In the genomic region with DNA sequence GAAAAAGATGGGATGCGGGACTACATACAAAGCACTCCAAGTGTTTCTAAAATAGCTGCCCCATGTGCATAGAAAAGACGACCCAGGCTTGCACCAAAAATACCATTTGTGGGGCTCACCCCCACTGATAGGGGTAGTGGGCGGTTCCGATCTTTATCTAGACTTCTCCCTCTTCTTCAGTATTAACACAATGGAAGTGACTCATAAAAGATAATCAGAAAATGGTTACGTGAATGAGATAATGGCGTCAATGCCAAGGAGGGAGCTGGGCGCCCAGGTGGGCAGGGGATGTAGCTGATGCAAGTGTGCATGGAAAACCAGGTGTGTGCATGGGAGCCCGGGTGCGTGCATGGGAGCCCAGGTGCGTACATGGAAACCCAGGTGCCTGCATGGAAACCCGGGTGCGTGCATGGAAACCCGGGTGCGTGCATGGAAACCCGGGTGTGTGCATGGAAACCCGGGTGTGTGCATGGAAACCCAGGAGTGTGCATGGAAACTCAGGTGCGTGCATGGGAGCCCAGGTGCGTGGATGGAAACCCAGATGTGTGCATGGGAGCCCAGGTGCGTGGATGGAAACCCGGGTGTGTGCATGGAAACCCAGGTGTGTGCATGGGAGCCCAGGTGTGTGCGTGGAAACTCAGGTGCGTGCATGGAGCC, we compare ENCODE assay signal across 27 cellular contexts. TPM values are rescaled to one million over a fixed set of nuclear protein-coding genes. Genes with fewer than 3 reads are reported as not detected.
"Had no signal": no experiment of that assay in that cellular context is flagged by ENCODE, and none has a peak within 500 bp of the region (broad histone marks: within the 10 kb centered on the region; RNA-seq: fewer than 3 reads in every experiment).

No MANE protein-coding gene starts in this region.

- H3K4me1 ChIP-seq: SJSA1 had no signal

- H3K9me3 ChIP-seq: MG63, SJSA1, SK-N-SH had no signal

- H3K27me3 ChIP-seq: SJSA1 had no signal

- H3K36me3 ChIP-seq: MG63, SJSA1 had no signal

- H3K9ac ChIP-seq: SK-N-SH had no signal

- DNase-seq: activated CD4-positive, alpha-beta T cell treated with anti-CD3 and anti-CD28 coated beads, Interleukin-2, amount 10 ng/mL, durations not matched to agents 7 days and 5 days; activated CD4-positive, alpha-beta T cell treated with anti-CD3 and anti-CD28 coated beads, Interleukin-2, amount 50 U/mL, for 48 hours; activated CD8-positive, alpha-beta memory T cell treated with anti-CD3 and anti-CD28 coated beads, Interleukin-2, amount 50 U/mL, for 4 hours; activated gamma-delta T cell treated with Interleukin-2 at 50 U/mL for 16 hours; activated naive CD4-positive, alpha-beta T cell treated with anti-CD3 and anti-CD28 coated beads for 36 hours; activated naive CD8-positive, alpha-beta T cell treated with anti-CD3 and anti-CD28 coated beads, Interleukin-2, amount 50 U/mL, for 24 hours; activated T-cell treated with anti-CD3 and anti-CD28 coated beads for 4 hours; activated T-cell treated with anti-CD3 and anti-CD28 coated beads, Interleukin-2, amount 50 U/mL, for 4 hours; central memory CD4-positive, alpha-beta T cell; KG1; MG63; NCI-H1048; NCI-H1105 treated with DMSO at 0.1 percent for 48 hours; NCI-H1436; NCI-H1694; NCI-H1930; NCI-H2081 treated with DMSO at 0.1 percent for 48 hours; NCI-H226; NCI-H446 treated with DMSO at 0.1 percent for 48 hours; NCI-H524; NCI-H69; SHP77 treated with DMSO at 0.1 percent for 48 hours; SK-N-SH had no signal

- H3K4me3 ChIP-seq: MG63, SJSA1 had no signal

- ATAC-seq: activated naive CD8-positive, alpha-beta T cell treated with anti-CD3 and anti-CD28 coated beads, Interleukin-2, amount 50 U/mL, for 24 hours; activated T-cell treated with anti-CD3 and anti-CD28 coated beads, Interleukin-2, amount 50 U/mL, for 4 hours; Panc1 had no signal

- H3K27ac ChIP-seq: SJSA1 had no signal

- H3K4me2 ChIP-seq: SK-N-SH had no signal

RNA-seq across cellular contexts. Expression of gene GRTP1, which starts 34.1 kb away (rescaled TPM):
- total RNA-seq: activated T-helper 1 cell treated with anti-CD3 and anti-CD28 coated beads, Interleukin-12 subunit alpha, Interleukin-12 subunit beta, Interleukin-2, Interleukin-4 antibody, amounts not matched to agents 30 ng/mL and 10 ng/mL and 1 ng/mL, durations not matched to agents 14 hours and 24 hours and 36 hours; RPMI7951 had no signal
